ENCODE assay signal across 1 cellular context in the genomic region with DNA sequence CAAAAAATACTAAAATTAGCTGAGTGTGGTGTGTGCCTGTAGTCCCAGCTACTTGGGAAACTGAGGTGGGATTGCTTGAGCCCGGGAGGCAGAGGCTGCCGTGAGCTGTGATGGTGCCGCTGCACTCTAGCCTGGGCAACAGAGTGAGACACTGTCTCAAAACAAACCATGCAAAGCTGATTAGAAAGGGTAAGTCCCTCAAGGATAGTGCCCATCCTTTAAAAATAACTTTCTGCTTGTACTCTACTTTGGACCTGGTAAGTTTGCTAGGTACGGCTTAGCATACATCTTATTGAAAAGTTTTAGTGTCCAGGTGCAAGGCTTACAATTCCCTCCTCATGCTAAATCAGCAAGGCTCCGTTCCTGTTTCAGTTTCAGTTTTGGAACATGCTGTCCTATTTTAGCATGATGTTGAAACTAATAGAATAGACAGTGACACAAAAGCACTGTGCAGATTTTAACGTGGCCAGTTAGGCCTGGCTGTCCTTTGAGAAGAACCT.
TF ChIP-seq lines count a peak whose summit lies in the region.

No MANE protein-coding gene starts in this region.

TF ChIP-seq in liver, 16 proteins besides CTCF, POLR2A, EP300 and RAD21 (continued from another document):
- TF ChIP-seq, protein P1, sequence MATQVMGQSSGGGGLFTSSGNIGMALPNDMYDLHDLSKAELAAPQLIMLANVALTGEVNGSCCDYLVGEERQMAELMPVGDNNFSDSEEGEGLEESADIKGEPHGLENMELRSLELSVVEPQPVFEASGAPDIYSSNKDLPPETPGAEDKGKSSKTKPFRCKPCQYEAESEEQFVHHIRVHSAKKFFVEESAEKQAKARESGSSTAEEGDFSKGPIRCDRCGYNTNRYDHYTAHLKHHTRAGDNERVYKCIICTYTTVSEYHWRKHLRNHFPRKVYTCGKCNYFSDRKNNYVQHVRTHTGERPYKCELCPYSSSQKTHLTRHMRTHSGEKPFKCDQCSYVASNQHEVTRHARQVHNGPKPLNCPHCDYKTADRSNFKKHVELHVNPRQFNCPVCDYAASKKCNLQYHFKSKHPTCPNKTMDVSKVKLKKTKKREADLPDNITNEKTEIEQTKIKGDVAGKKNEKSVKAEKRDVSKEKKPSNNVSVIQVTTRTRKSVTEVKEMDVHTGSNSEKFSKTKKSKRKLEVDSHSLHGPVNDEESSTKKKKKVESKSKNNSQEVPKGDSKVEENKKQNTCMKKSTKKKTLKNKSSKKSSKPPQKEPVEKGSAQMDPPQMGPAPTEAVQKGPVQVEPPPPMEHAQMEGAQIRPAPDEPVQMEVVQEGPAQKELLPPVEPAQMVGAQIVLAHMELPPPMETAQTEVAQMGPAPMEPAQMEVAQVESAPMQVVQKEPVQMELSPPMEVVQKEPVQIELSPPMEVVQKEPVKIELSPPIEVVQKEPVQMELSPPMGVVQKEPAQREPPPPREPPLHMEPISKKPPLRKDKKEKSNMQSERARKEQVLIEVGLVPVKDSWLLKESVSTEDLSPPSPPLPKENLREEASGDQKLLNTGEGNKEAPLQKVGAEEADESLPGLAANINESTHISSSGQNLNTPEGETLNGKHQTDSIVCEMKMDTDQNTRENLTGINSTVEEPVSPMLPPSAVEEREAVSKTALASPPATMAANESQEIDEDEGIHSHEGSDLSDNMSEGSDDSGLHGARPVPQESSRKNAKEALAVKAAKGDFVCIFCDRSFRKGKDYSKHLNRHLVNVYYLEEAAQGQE (IDR thresholded peaks at IDR 0.05): peak; percentile 32
